In genomic region chr5:134034326-134034725, GRCh38 we compare ENCODE assay signal across 1 cellular context.
TF ChIP-seq lines count a peak whose summit lies in the region.

No MANE protein-coding gene starts in this region.

TF ChIP-seq in GM23338, 12 proteins besides CTCF, POLR2A, EP300 and RAD21 (continued from another document):
- TF ChIP-seq ZNF462 (CRISPR knock-in tag; IDR thresholded peaks at IDR 0.05) (no peak), ZNF331 (CRISPR knock-in tag; IDR thresholded peaks at IDR 0.05; ENCODE audit: low read depth) (no peak), JUNB (IDR thresholded peaks at IDR 0.05; ENCODE audit: unreplicated experiment) (no peak), POLR2AphosphoS5 (IDR thresholded peaks at IDR 0.05; ENCODE audit: low read depth) (no peak), EZH2phosphoT487 (IDR thresholded peaks at IDR 0.05; ENCODE audit: unreplicated experiment) (no peak), ZNF114 (CRISPR knock-in tag; IDR thresholded peaks at IDR 0.05) (no peak), CREB1 (CRISPR knock-in tag; IDR thresholded peaks at IDR 0.05; ENCODE audit: low read depth) (no peak)
